ENCODE assay signal across 1 cellular context in the genomic region with DNA sequence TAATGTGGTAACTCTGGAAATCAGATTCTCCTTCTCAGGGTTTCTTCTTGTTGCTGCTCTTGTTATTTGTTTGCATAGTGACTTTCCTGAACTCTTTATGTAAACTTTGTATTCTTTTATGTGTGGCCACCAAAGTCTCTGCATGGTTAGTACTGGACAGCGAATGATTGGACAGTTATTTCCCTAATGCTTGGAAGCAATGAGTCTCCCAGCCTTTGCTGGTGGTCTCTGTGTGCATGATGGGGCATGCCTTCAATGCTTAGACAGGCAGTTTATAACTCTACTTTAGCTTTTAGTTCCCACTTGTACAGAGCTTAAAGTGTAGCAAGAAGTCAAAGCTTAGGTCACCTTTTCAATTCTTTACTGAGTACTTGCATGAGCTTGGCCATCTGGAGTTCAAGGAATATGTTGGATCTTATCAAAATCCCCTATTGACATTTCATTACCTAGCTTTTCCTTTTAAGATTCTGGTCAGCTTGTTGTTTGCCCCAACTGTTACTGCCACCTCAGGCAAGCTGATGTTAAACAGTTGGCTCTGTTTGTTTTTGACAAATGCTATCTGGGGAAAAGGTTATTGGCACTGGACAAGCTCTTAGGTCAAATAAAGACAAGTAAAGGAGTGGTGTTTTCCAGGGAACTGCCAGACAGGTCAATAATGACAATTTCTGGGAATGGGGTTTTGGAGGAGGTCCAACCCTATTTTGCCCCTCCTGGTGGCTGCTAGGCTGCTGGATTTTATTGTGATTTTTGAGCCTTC.
TF ChIP-seq lines count a peak whose summit lies in the region.

No MANE protein-coding gene starts in this region.

TF ChIP-seq in HepG2, 621 proteins besides CTCF, POLR2A, EP300 and RAD21 (continued from another document and continues in another):
- TF ChIP-seq, protein P1, sequence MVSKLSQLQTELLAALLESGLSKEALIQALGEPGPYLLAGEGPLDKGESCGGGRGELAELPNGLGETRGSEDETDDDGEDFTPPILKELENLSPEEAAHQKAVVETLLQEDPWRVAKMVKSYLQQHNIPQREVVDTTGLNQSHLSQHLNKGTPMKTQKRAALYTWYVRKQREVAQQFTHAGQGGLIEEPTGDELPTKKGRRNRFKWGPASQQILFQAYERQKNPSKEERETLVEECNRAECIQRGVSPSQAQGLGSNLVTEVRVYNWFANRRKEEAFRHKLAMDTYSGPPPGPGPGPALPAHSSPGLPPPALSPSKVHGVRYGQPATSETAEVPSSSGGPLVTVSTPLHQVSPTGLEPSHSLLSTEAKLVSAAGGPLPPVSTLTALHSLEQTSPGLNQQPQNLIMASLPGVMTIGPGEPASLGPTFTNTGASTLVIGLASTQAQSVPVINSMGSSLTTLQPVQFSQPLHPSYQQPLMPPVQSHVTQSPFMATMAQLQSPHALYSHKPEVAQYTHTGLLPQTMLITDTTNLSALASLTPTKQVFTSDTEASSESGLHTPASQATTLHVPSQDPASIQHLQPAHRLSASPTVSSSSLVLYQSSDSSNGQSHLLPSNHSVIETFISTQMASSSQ (IDR thresholded peaks at IDR 0.05; ENCODE audit: low read depth) = no peak
- TF ChIP-seq, protein P1 (CRISPR knock-in tag; IDR thresholded peaks at IDR 0.05; ENCODE audit: borderline replicate concordance) = no peak
- TF ChIP-seq TBL1XR1 (IDR thresholded peaks at IDR 0.05; ENCODE audit: borderline replicate concordance, low read length, partially characterized antibody) (peak; percentile 82), ZSCAN31 (CRISPR knock-in tag; IDR thresholded peaks at IDR 0.05; ENCODE audit: low read depth) (no peak), ZSCAN21 (CRISPR knock-in tag; IDR thresholded peaks at IDR 0.05; ENCODE audit: borderline replicate concordance) (no peak), AHR (CRISPR knock-in tag; IDR thresholded peaks at IDR 0.05) (no peak), ZNF510 (CRISPR knock-in tag; IDR thresholded peaks at IDR 0.05; ENCODE audit: low read depth) (no peak), IRF2 (CRISPR knock-in tag; IDR thresholded peaks at IDR 0.05) (0 out of 2 replicates have a peak, but pooled peaks have one; percentile 27), JARID2 (CRISPR knock-in tag; IDR thresholded peaks at IDR 0.05; ENCODE audit: insufficient replicate concordance) (no peak), GZF1 (CRISPR knock-in tag; IDR thresholded peaks at IDR 0.05) (no peak), THAP11 (CRISPR knock-in tag; IDR thresholded peaks at IDR 0.05) (0 out of 2 replicates have a peak, but pooled peaks have one; percentile 22), ZKSCAN1 (IDR thresholded peaks at IDR 0.05; ENCODE audit: low read length) (no peak), SRSF1 (optimal IDR thresholded peaks at IDR 0.05; ENCODE audit: low read depth, low read length) (no peak), HOXA3 (CRISPR knock-in tag; IDR thresholded peaks at IDR 0.05) (no peak), SYNCRIP (IDR thresholded peaks at IDR 0.05; ENCODE audit: insufficient read depth, low read depth, low read length) (no peak), ZNF143 (CRISPR knock-in tag; IDR thresholded peaks at IDR 0.05) (no peak), CREM (IDR thresholded peaks at IDR 0.05) (no peak; the same call in 1 of the 2 replicates), CREM (CRISPR knock-in tag; IDR thresholded peaks at IDR 0.05) (no peak), ARHGAP35 (CRISPR knock-in tag; IDR thresholded peaks at IDR 0.05; ENCODE audit: borderline replicate concordance) (no peak), BRCA1 (CRISPR knock-in tag; IDR thresholded peaks at IDR 0.05) (no peak), TCF7 (IDR thresholded peaks at IDR 0.05; ENCODE audit: low read depth) (0 out of 2 replicates have a peak, but pooled peaks have one; percentile 8), ATAD3A (CRISPR knock-in tag; IDR thresholded peaks at IDR 0.05) (no peak)
- TF ChIP-seq, protein P2, sequence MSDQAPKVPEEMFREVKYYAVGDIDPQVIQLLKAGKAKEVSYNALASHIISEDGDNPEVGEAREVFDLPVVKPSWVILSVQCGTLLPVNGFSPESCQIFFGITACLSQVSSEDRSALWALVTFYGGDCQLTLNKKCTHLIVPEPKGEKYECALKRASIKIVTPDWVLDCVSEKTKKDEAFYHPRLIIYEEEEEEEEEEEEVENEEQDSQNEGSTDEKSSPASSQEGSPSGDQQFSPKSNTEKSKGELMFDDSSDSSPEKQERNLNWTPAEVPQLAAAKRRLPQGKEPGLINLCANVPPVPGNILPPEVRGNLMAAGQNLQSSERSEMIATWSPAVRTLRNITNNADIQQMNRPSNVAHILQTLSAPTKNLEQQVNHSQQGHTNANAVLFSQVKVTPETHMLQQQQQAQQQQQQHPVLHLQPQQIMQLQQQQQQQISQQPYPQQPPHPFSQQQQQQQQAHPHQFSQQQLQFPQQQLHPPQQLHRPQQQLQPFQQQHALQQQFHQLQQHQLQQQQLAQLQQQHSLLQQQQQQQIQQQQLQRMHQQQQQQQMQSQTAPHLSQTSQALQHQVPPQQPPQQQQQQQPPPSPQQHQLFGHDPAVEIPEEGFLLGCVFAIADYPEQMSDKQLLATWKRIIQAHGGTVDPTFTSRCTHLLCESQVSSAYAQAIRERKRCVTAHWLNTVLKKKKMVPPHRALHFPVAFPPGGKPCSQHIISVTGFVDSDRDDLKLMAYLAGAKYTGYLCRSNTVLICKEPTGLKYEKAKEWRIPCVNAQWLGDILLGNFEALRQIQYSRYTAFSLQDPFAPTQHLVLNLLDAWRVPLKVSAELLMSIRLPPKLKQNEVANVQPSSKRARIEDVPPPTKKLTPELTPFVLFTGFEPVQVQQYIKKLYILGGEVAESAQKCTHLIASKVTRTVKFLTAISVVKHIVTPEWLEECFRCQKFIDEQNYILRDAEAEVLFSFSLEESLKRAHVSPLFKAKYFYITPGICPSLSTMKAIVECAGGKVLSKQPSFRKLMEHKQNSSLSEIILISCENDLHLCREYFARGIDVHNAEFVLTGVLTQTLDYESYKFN (CRISPR knock-in tag; conservative IDR thresholded peaks at IDR 0.05) = peak; percentile 54
- TF ChIP-seq, protein P3, sequence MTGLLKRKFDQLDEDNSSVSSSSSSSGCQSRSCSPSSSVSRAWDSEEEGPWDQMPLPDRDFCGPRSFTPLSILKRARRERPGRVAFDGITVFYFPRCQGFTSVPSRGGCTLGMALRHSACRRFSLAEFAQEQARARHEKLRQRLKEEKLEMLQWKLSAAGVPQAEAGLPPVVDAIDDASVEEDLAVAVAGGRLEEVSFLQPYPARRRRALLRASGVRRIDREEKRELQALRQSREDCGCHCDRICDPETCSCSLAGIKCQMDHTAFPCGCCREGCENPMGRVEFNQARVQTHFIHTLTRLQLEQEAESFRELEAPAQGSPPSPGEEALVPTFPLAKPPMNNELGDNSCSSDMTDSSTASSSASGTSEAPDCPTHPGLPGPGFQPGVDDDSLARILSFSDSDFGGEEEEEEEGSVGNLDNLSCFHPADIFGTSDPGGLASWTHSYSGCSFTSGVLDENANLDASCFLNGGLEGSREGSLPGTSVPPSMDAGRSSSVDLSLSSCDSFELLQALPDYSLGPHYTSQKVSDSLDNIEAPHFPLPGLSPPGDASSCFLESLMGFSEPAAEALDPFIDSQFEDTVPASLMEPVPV (CRISPR knock-in tag; IDR thresholded peaks at IDR 0.05) = no peak
- TF ChIP-seq, protein P4, sequence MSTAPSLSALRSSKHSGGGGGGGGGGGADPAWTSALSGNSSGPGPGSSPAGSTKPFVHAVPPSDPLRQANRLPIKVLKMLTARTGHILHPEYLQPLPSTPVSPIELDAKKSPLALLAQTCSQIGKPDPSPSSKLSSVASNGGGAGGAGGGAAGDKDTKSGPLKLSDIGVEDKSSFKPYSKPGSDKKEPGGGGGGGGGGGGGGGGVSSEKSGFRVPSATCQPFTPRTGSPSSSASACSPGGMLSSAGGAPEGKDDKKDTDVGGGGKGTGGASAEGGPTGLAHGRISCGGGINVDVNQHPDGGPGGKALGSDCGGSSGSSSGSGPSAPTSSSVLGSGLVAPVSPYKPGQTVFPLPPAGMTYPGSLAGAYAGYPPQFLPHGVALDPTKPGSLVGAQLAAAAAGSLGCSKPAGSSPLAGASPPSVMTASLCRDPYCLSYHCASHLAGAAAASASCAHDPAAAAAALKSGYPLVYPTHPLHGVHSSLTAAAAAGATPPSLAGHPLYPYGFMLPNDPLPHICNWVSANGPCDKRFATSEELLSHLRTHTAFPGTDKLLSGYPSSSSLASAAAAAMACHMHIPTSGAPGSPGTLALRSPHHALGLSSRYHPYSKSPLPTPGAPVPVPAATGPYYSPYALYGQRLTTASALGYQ (CRISPR knock-in tag; IDR thresholded peaks at IDR 0.05) = peak; percentile 72; the same call in 1 of the 2 replicates
- TF ChIP-seq, protein P5, sequence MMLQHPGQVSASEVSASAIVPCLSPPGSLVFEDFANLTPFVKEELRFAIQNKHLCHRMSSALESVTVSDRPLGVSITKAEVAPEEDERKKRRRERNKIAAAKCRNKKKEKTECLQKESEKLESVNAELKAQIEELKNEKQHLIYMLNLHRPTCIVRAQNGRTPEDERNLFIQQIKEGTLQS (CRISPR knock-in tag; IDR thresholded peaks at IDR 0.05) = no peak
- TF ChIP-seq, protein P6, sequence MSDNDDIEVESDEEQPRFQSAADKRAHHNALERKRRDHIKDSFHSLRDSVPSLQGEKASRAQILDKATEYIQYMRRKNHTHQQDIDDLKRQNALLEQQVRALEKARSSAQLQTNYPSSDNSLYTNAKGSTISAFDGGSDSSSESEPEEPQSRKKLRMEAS (IDR thresholded peaks at IDR 0.05) = no peak
- TF ChIP-seq, protein P7, sequence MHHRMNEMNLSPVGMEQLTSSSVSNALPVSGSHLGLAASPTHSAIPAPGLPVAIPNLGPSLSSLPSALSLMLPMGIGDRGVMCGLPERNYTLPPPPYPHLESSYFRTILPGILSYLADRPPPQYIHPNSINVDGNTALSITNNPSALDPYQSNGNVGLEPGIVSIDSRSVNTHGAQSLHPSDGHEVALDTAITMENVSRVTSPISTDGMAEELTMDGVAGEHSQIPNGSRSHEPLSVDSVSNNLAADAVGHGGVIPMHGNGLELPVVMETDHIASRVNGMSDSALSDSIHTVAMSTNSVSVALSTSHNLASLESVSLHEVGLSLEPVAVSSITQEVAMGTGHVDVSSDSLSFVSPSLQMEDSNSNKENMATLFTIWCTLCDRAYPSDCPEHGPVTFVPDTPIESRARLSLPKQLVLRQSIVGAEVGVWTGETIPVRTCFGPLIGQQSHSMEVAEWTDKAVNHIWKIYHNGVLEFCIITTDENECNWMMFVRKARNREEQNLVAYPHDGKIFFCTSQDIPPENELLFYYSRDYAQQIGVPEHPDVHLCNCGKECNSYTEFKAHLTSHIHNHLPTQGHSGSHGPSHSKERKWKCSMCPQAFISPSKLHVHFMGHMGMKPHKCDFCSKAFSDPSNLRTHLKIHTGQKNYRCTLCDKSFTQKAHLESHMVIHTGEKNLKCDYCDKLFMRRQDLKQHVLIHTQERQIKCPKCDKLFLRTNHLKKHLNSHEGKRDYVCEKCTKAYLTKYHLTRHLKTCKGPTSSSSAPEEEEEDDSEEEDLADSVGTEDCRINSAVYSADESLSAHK (CRISPR knock-in tag; IDR thresholded peaks at IDR 0.05; ENCODE audit: borderline replicate concordance) = no peak
- TF ChIP-seq, protein P8, sequence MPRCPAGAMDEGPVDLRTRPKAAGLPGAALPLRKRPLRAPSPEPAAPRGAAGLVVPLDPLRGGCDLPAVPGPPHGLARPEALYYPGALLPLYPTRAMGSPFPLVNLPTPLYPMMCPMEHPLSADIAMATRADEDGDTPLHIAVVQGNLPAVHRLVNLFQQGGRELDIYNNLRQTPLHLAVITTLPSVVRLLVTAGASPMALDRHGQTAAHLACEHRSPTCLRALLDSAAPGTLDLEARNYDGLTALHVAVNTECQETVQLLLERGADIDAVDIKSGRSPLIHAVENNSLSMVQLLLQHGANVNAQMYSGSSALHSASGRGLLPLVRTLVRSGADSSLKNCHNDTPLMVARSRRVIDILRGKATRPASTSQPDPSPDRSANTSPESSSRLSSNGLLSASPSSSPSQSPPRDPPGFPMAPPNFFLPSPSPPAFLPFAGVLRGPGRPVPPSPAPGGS (CRISPR knock-in tag; IDR thresholded peaks at IDR 0.05) = no peak
- TF ChIP-seq, protein P9, sequence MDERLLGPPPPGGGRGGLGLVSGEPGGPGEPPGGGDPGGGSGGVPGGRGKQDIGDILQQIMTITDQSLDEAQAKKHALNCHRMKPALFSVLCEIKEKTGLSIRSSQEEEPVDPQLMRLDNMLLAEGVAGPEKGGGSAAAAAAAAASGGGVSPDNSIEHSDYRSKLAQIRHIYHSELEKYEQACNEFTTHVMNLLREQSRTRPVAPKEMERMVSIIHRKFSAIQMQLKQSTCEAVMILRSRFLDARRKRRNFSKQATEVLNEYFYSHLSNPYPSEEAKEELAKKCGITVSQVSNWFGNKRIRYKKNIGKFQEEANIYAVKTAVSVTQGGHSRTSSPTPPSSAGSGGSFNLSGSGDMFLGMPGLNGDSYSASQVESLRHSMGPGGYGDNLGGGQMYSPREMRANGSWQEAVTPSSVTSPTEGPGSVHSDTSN (CRISPR knock-in tag; IDR thresholded peaks at IDR 0.05) = no peak
- TF ChIP-seq, protein P10, sequence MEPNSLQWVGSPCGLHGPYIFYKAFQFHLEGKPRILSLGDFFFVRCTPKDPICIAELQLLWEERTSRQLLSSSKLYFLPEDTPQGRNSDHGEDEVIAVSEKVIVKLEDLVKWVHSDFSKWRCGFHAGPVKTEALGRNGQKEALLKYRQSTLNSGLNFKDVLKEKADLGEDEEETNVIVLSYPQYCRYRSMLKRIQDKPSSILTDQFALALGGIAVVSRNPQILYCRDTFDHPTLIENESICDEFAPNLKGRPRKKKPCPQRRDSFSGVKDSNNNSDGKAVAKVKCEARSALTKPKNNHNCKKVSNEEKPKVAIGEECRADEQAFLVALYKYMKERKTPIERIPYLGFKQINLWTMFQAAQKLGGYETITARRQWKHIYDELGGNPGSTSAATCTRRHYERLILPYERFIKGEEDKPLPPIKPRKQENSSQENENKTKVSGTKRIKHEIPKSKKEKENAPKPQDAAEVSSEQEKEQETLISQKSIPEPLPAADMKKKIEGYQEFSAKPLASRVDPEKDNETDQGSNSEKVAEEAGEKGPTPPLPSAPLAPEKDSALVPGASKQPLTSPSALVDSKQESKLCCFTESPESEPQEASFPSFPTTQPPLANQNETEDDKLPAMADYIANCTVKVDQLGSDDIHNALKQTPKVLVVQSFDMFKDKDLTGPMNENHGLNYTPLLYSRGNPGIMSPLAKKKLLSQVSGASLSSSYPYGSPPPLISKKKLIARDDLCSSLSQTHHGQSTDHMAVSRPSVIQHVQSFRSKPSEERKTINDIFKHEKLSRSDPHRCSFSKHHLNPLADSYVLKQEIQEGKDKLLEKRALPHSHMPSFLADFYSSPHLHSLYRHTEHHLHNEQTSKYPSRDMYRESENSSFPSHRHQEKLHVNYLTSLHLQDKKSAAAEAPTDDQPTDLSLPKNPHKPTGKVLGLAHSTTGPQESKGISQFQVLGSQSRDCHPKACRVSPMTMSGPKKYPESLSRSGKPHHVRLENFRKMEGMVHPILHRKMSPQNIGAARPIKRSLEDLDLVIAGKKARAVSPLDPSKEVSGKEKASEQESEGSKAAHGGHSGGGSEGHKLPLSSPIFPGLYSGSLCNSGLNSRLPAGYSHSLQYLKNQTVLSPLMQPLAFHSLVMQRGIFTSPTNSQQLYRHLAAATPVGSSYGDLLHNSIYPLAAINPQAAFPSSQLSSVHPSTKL (CRISPR knock-in tag; IDR thresholded peaks at IDR 0.05) = peak; percentile 82
